In the genomic region with DNA sequence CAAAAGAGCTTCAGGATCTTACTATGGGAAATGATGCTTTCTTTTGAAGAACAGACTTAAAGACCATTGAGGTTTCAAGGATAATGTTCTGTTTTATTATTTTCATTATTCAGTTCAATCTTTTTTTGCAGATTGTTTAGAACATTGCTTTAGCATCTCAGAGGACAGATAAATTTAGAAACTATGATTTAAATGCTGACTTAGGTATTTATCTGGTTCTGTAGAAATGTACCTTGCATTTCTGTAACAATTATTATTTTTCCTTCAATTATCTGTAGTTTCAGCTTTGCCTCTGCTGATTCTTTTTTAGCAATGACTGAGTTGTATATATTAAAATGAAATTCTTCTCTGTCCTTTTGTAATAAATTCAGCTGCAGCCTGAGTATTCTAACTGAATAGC, we compare ENCODE assay signal across 8 cellular contexts.
"Had no signal": no experiment of that assay in that cellular context is flagged by ENCODE, and none has a peak within 500 bp of the region (broad histone marks: within the 10 kb centered on the region; RNA-seq: fewer than 3 reads in every experiment).

No MANE protein-coding gene starts in this region.

- DNase-seq: GM23248, GOT3, H7, HFFc6, KG1 had no signal

- H3K9ac ChIP-seq: GM23248 had no signal

- H2AFZ ChIP-seq: GM23248 had no signal

- H3K9me3 ChIP-seq: HAP-1 had no signal

- H3K4me1 ChIP-seq: HAP-1 had no signal

- H3K36me3 ChIP-seq: HAP-1 had no signal

- H3K4me3 ChIP-seq: GM23248, HAP-1 had no signal

- H3K27ac ChIP-seq: GM23248, HL-60 had no signal

- ATAC-seq: HCT116 had no signal
